In genomic region chr3:27483117-27484001, GRCh38 we compare ENCODE assay signal across 8 cellular contexts. TPM values are rescaled to one million over a fixed set of nuclear protein-coding genes. Genes with fewer than 3 reads are reported as not detected.
DNase-seq lines count a peak whose midpoint lies in the region; ATAC-seq and TF ChIP-seq lines count a peak whose summit lies in the region.

No MANE protein-coding gene starts in this region.

- WGBS in testis, 2 donors, result 1% methylated on average over 32 to 65 of the region's 74 CpGs

- POLR2A ChIA-PET in OCI-LY7 (lab: Charles Lee), result interaction anchor here (1.6 kb wide), 1 partner anchor 12 kb away, joined by 6 read pairs; no protein-coding TSS in a partner anchor

- TF ChIP-seq CTCF in C4-2B (conservative IDR thresholded peaks at IDR 0.05) (no peak), OCI-LY7 (conservative IDR thresholded peaks at IDR 0.05; ENCODE audit: low read length) (no peak), neural crest cell (conservative IDR thresholded peaks at IDR 0.05) (no peak), testis (IDR thresholded peaks at IDR 0.05) (no peak)

- TF ChIP-seq POLR2A in testis (IDR thresholded peaks at IDR 0.05), result no peak

- H3K27me3 ChIP-seq in testis, result no peaks in the 10 kb centered on the region

- peaks cover 45% of the 10 kb centered on the region for H3K79me2 ChIP-seq in OCI-LY7 (ENCODE audit: insufficient read depth, low read depth, low read length)

- peaks cover 18% of the 10 kb centered on the region for H3K36me3 Mint-ChIP-seq in activated T-helper 1 cell treated with anti-CD3 and anti-CD28 coated beads, Interleukin-12 subunit alpha, Interleukin-12 subunit beta, Interleukin-2, Interleukin-4 antibody, amounts not matched to agents 30 ng/mL and 10 ng/mL and 1 ng/mL, durations not matched to agents 14 hours and 24 hours and 36 hours (ENCODE audit: low read depth)
- no peaks in the 10 kb centered on the region for H3K36me3 Mint-ChIP-seq in neural crest cell (ENCODE audit: low read depth)

- H3K4me2 ChIP-seq in OCI-LY7 (ENCODE audit: low read length), result peak overlapping the region; percentile 92

- peak; percentile 25 for ATAC-seq in GM18909 (IDR thresholded peaks at IDR 0.05; ENCODE audit: poor library complexity, unreplicated experiment)
- ATAC-seq in HG03135 (IDR thresholded peaks at IDR 0.05; ENCODE audit: unreplicated experiment), result peak; percentile 24

- no peaks in the 10 kb centered on the region for H3K9me3 Mint-ChIP-seq in activated T-helper 1 cell treated with anti-CD3 and anti-CD28 coated beads, Interleukin-12 subunit alpha, Interleukin-12 subunit beta, Interleukin-2, Interleukin-4 antibody, amounts not matched to agents 30 ng/mL and 10 ng/mL and 1 ng/mL, durations not matched to agents 14 hours and 24 hours and 36 hours
- no peaks in the 10 kb centered on the region for H3K9me3 Mint-ChIP-seq in neural crest cell

- H3K4me1 ChIP-seq in OCI-LY7 (ENCODE audit: insufficient read depth, low read length, poor library complexity, severe bottlenecking), result peaks cover 28% of the 10 kb centered on the region
- H3K4me1 ChIP-seq in testis, result peaks cover 5% of the 10 kb centered on the region

- H2AFZ ChIP-seq in OCI-LY7 (ENCODE audit: low read length), result peak overlapping the region; percentile 84

- H3K27me3 Mint-ChIP-seq in activated T-helper 1 cell treated with anti-CD3 and anti-CD28 coated beads, Interleukin-12 subunit alpha, Interleukin-12 subunit beta, Interleukin-2, Interleukin-4 antibody, amounts not matched to agents 30 ng/mL and 10 ng/mL and 1 ng/mL, durations not matched to agents 14 hours and 24 hours and 36 hours (ENCODE audit: insufficient read depth), result no peaks in the 10 kb centered on the region
- H3K27me3 Mint-ChIP-seq in neural crest cell (ENCODE audit: low read depth), result no peaks in the 10 kb centered on the region

- peak overlapping the region; percentile 97 for H3K27ac Mint-ChIP-seq in activated T-helper 1 cell treated with anti-CD3 and anti-CD28 coated beads, Interleukin-12 subunit alpha, Interleukin-12 subunit beta, Interleukin-2, Interleukin-4 antibody, amounts not matched to agents 30 ng/mL and 10 ng/mL and 1 ng/mL, durations not matched to agents 14 hours and 24 hours and 36 hours
- H3K27ac Mint-ChIP-seq in neural crest cell (ENCODE audit: unreplicated experiment), result peak overlapping the region; percentile 99

- DNase-seq in OCI-LY7 (ENCODE audit: low spot score) (peak; percentile 65), fibroblast of the conjunctiva (ENCODE audit: low read depth) (peak; percentile 73), neural crest cell (ENCODE audit: low read depth, low spot score) (peak; percentile 46), testis (peak; percentile 67)
- peak; percentile 20 for DNase-seq in activated T-helper 1 cell treated with anti-CD3 and anti-CD28 coated beads, Interleukin-12 subunit alpha, Interleukin-12 subunit beta, Interleukin-2, Interleukin-4 antibody, amounts not matched to agents 30 ng/mL and 10 ng/mL and 1 ng/mL, durations not matched to agents 14 hours and 24 hours and 36 hours (ENCODE audit: low spot score)

- H3K4me3 Mint-ChIP-seq in activated T-helper 1 cell treated with anti-CD3 and anti-CD28 coated beads, Interleukin-12 subunit alpha, Interleukin-12 subunit beta, Interleukin-2, Interleukin-4 antibody, amounts not matched to agents 30 ng/mL and 10 ng/mL and 1 ng/mL, durations not matched to agents 14 hours and 24 hours and 36 hours, result peak overlapping the region; percentile 100
- H3K4me3 Mint-ChIP-seq in neural crest cell, result peak overlapping the region; percentile 98

- H3K9me2 ChIP-seq in OCI-LY7 (ENCODE audit: insufficient read depth, low read length), result no peaks in the 10 kb centered on the region

- peaks cover 46% of the 10 kb centered on the region for H3K4me1 Mint-ChIP-seq in activated T-helper 1 cell treated with anti-CD3 and anti-CD28 coated beads, Interleukin-12 subunit alpha, Interleukin-12 subunit beta, Interleukin-2, Interleukin-4 antibody, amounts not matched to agents 30 ng/mL and 10 ng/mL and 1 ng/mL, durations not matched to agents 14 hours and 24 hours and 36 hours (ENCODE audit: low read depth)
- H3K4me1 Mint-ChIP-seq in neural crest cell, result peaks cover 35% of the 10 kb centered on the region

- H3K9me3 ChIP-seq in OCI-LY7 (ENCODE audit: low read length) (no peaks in the 10 kb centered on the region), testis (no peaks in the 10 kb centered on the region)

- H4K20me1 ChIP-seq in OCI-LY7 (ENCODE audit: insufficient read depth, low read length), result peaks cover 4% of the 10 kb centered on the region; the same call in 1 of the 2 replicates

- no TSS peak for BruUV-seq in OCI-LY7 (replicated peaks; lab: Mats Ljungman, UMichigan)

- intact Hi-C loops in OCI-LY7 (cut with micrococcal nuclease; ENCODE audit: unreplicated experiment), result loop anchor here (5.0 to 10.0 kb wide), 4 partner anchors 126 to 861 kb away; partner anchors contain the start of genes AZI2, CMC1 and ZCWPW2
- intact Hi-C loops in activated T-helper 1 cell treated with anti-CD3 and anti-CD28 coated beads, Interleukin-12 subunit alpha, Interleukin-12 subunit beta, Interleukin-2, Interleukin-4 antibody, amounts not matched to agents 30 ng/mL and 10 ng/mL and 1 ng/mL, durations not matched to agents 14 hours and 24 hours and 36 hours (cut with micrococcal nuclease), result loop anchor here (1.0 to 5.0 kb wide), 11 partner anchors 28 to 1701 kb away; partner anchors contain the start of genes CMC1, NEK10 and NGLY1
- intact Hi-C loops in testis (cut with DNase I; ENCODE audit: low total_unique reads), result no loop called here

- CTCF ChIA-PET in OCI-LY7 (lab: Charles Lee; ENCODE audit: unreplicated experiment), result interaction anchor here (0.5 kb wide), 1 partner anchor 226 kb away, joined by 3 read pairs; no protein-coding TSS in a partner anchor

- H3K4me3 ChIP-seq in OCI-LY7 (ENCODE audit: low read depth, low read length, poor library complexity, severe bottlenecking) (peak overlapping the region; percentile 99), testis (peak overlapping the region; percentile 78 to 86)

- H3K36me3 ChIP-seq in OCI-LY7 (ENCODE audit: insufficient read depth, low read length), result no peaks in the 10 kb centered on the region; the same call in 1 of the 2 replicates
- H3K36me3 ChIP-seq in testis (ENCODE audit: low read depth, missing control alignments), result no peaks in the 10 kb centered on the region

- peak overlapping the region; percentile 91 for H3K27ac ChIP-seq in C4-2B
- H3K27ac ChIP-seq in OCI-LY7 (ENCODE audit: low read depth, low read length, poor library complexity, severe bottlenecking), result peak overlapping the region; percentile 54
- H3K27ac ChIP-seq in testis, result peak overlapping the region; percentile 79 to 95

RNA-seq across cellular contexts. Expression of gene SLC4A7, which starts 0.8 kb away (rescaled TPM):
- total RNA-seq in OCI-LY7 (2014; rRNA removed; shearing (Covaris generic)), result 25.9 and 27.2 TPM in 2 replicates
- total RNA-seq in OCI-LY7 (2022) (31.9 and 35.6 TPM in 2 replicates), neural crest cell (63.9 and 69.0 TPM in 2 replicates), testis (10 to 100 TPM; 43.2 to 46.6 TPM)
- 65.5 and 66.7 TPM in 2 replicates for total RNA-seq in activated T-helper 1 cell treated with anti-CD3 and anti-CD28 coated beads, Interleukin-12 subunit alpha, Interleukin-12 subunit beta, Interleukin-2, Interleukin-4 antibody, amounts not matched to agents 30 ng/mL and 10 ng/mL and 1 ng/mL, durations not matched to agents 14 hours and 24 hours and 36 hours
- 17.7 TPM for polyA plus RNA-seq in testis (ENCODE audit: insufficient read depth, low read depth, low replicate concordance)

Comparison
In these comparisons a context has a peak if more than half of its experiments do, and no peak if none do; other contexts are left out.
1. Peak in every context shown above with its lines: DNase-seq, ATAC-seq, H3K4me3 ChIP-seq and H3K27ac ChIP-seq.
2. DNase-seq: peak in every context shown above with its lines; median percentile 73 in fibroblast of the conjunctiva; 67 in testis; 65 in OCI-LY7; 46 in neural crest cell; 20 in activated T-helper 1 cell treated with anti-CD3 and anti-CD28 coated beads, Interleukin-12 subunit alpha, Interleukin-12 subunit beta, Interleukin-2, Interleukin-4 antibody, amounts not matched to agents 30 ng/mL and 10 ng/mL and 1 ng/mL, durations not matched to agents 14 hours and 24 hours and 36 hours.